In the genomic region with DNA sequence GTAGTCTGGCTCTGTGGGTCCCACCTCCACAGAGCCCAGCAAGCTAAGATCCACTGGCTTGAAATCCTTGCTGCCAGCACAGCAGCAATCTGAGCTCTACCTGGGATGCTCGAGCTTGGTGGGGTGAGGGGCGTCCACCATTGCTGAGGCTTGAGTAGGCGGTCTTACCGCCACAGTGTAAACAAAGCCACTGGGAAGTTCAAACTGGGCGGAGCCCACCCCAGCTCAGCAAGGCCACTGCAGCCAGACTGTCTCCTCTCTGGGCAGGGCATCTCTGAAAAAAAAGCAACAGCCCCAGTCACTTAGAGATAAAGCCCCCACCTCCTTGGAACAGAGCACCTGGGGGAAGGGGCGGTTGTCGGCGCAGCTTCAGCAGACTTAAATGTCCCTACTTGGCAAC, we compare ENCODE assay signal across 3 cellular contexts.
"Had no signal": no experiment of that assay in that cellular context is flagged by ENCODE, and none has a peak within 500 bp of the region (broad histone marks: within the 10 kb centered on the region; RNA-seq: fewer than 3 reads in every experiment).

No MANE protein-coding gene starts in this region.

- DNase-seq: H9, HCEC 1CT, IMR-90 had no signal
